Comparison of ENCODE assay signal across 11 cellular contexts in the genomic region with DNA sequence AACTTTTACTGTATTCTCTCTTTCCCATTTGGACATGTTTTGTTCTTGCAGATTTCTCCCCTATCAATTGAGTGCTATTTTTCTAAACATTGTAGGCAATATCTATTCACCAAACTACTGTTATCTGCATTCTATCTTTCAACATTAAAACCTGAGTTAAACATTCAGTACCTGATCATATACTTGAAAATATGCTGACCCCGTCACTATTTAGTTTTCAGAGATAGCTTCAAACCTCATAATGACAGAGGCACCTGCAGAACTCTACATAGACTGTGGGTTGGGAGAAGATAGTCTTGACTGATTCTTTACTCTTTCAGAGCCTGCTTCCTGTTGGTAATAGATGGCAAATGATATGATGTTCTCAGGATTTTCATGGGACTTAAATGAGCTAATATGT.
"Had no signal": no experiment of that assay in that cellular context is flagged by ENCODE, and none has a peak within 500 bp of the region (broad histone marks: within the 10 kb centered on the region; RNA-seq: fewer than 3 reads in every experiment).

No MANE protein-coding gene starts in this region.

- H2AFZ ChIP-seq: GM23248, GM23338 had no signal

- H3K9me3 ChIP-seq: HAP-1 had no signal

- ATAC-seq: GM23338, HCT116 had no signal

- H3K4me1 ChIP-seq: HAP-1 had no signal

- H3K27ac ChIP-seq: GM23248 had no signal

- H3K4me2 ChIP-seq: GM23338 had no signal

- H3K9ac ChIP-seq: GM23248 had no signal

- H3K4me3 ChIP-seq: GM23248, GM23338, HAP-1 had no signal

- H3K36me3 ChIP-seq: HAP-1 had no signal

- FAIRE-seq: H1, H54 had no signal

- DNase-seq: GM23248, GOT3, H7, H9, HCEC 1CT, HFFc6 had no signal
